Comparison of ENCODE assay signal across 1 cellular context in the genomic region with DNA sequence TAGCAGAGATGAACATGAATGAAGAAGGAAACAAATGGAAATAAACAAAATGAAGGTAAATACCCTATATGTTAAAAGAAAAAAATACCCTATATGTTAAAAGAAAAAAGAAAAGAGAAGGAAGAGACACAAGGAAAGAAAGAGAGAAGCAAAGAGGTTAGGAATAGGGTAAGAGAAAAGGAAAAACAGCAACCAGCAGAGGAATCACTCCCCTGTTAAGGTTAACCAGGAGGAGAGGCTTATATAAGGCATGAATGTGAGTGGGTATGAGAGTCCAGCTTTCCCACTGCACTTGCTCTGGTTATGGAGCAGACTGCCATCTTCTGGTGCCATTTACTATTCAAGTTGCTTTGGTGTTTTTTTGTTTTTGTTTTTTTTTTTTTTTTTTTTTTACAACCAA.
A peak's percentile ranks its signal among the peaks of the same experiment; 100 is the strongest.
TF ChIP-seq lines count a peak whose summit lies in the region.

No MANE protein-coding gene starts in this region.

TF ChIP-seq in neural cell, 6 proteins besides CTCF, POLR2A, EP300 and RAD21 (continued from another document):
- TF ChIP-seq SMC3 (conservative IDR thresholded peaks at IDR 0.05; ENCODE audit: poor library complexity) = peak; percentile 74
